In the genomic region with DNA sequence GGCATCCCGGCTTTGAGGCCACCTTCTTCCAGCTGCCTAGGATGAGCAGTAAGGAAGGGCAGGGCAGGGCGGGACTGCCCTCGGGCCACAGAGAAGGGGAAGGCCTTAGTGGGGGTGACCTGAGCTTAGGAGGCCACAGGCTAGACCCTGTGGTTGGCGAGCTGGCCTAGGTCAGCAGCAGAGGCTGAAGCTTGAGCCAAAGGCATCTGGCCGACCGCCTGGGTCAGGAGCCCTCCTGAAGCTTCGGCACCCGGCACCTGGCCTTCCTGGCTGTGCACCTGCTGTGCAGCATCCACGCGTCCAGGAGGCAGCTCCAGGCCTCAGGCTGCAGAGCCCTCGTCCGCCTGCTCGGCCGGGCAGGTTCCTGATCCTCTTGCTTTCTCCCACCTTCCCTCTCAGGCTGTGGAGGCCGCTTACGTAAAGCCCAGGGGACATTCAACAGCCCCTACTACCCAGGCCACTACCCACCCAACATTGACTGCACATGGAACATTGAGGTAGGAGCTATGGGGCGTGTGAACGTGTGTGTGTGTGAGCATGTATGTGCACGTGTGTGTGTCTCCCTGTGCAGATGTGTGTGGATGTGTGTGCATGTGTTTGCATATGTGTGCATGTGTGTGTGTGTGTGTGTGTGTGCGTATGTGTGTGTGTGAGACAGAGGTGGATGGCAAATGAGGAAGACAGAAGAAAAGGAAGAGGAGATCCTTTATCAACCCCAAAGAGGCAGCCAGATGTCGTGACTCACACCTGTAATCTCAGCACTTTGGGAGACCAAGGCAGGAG, we compare ENCODE assay signal across 27 cellular contexts. TPM values are rescaled to one million over a fixed set of nuclear protein-coding genes. Genes with fewer than 3 reads are reported as not detected.
"Had no signal": no experiment of that assay in that cellular context is flagged by ENCODE, and none has a peak within 500 bp of the region (broad histone marks: within the 10 kb centered on the region; RNA-seq: fewer than 3 reads in every experiment).

No MANE protein-coding gene starts in this region.

- H3K27ac Mint-ChIP-seq: natural killer cell; stimulated activated memory B cell treated with anti-CD40 and anti-IgM and Interleukin-4, amounts not matched to agents 10 μg/mL and 1 μg/mL and 100 μg/mL, for 72 hours had no signal

- H3K4me1 ChIP-seq: esophagus muscularis mucosa, gastroesophageal sphincter, lower lobe of right lung, prostate gland, right atrium auricular region, spleen, tibial nerve, upper lobe of right lung, vagina had no signal

- H3K4me3 ChIP-seq: coronary artery, esophagus muscularis mucosa, gastroesophageal sphincter, heart right ventricle, left ventricle myocardium inferior, lower lobe of right lung, prostate gland, right atrium auricular region, skin epidermis, spleen, thoracic aorta, tibial nerve, upper lobe of right lung, vagina had no signal

- H3K27me3 Mint-ChIP-seq: stimulated activated memory B cell treated with anti-CD40 and anti-IgM and Interleukin-4, amounts not matched to agents 10 μg/mL and 1 μg/mL and 100 μg/mL, for 72 hours had no signal

- FAIRE-seq: endothelial cell of umbilical vein, islet of Langerhans had no signal

- H3K27me3 ChIP-seq: esophagus muscularis mucosa, foreskin keratinocyte, gastroesophageal sphincter, heart right ventricle, right atrium auricular region, spleen, tibial nerve, upper lobe of right lung, vagina had no signal

- H3K27ac ChIP-seq: coronary artery, esophagus muscularis mucosa, foreskin keratinocyte, gastroesophageal sphincter, heart right ventricle, left ventricle myocardium inferior, lower lobe of right lung, prostate gland, right atrium auricular region, skin epidermis, spleen, thoracic aorta, tibial nerve, upper lobe of right lung, vagina had no signal

- DNase-seq: dermis blood vessel endothelial cell; effector memory CD4-positive, alpha-beta T cell; foreskin keratinocyte; heart right ventricle; hippocampal formation; left cardiac atrium; left ventricle myocardium inferior; lower lobe of right lung; natural killer cell; spleen; stimulated activated CD4-positive, alpha-beta T cell treated with anti-CD3 and anti-CD28 coated beads, Interleukin-4, amount 100 ng/mL, for 4 hours; stimulated activated naive CD8-positive, alpha-beta T cell treated with anti-CD3 and anti-CD28 coated beads, Interleukin-15, Interleukin-2, amounts not matched to agents 100 U/mL and 50 U/mL, for 24 hours; substantia nigra; upper lobe of right lung had no signal

- H3K4me3 Mint-ChIP-seq: natural killer cell; stimulated activated memory B cell treated with anti-CD40 and anti-IgM and Interleukin-4, amounts not matched to agents 10 μg/mL and 1 μg/mL and 100 μg/mL, for 72 hours had no signal

- H3K36me3 Mint-ChIP-seq: natural killer cell had no signal

- H3K9me3 ChIP-seq: esophagus muscularis mucosa, gastroesophageal sphincter, heart right ventricle, left ventricle myocardium inferior, lower lobe of right lung, prostate gland, right atrium auricular region, spleen, thoracic aorta, tibial nerve, upper lobe of right lung, vagina had no signal

- H3K36me3 ChIP-seq: esophagus muscularis mucosa, gastroesophageal sphincter, left ventricle myocardium inferior, right atrium auricular region, thoracic aorta, tibial nerve had no signal

- H3K9me3 Mint-ChIP-seq: natural killer cell; stimulated activated memory B cell treated with anti-CD40 and anti-IgM and Interleukin-4, amounts not matched to agents 10 μg/mL and 1 μg/mL and 100 μg/mL, for 72 hours had no signal

- ATAC-seq: foreskin keratinocyte; gastroesophageal sphincter; heart right ventricle; left cardiac atrium; lower lobe of right lung; natural killer cell; stimulated activated memory B cell treated with anti-CD40 and anti-IgM and Interleukin-4, amounts not matched to agents 10 μg/mL and 1 μg/mL and 100 μg/mL, for 72 hours; stimulated activated naive CD8-positive, alpha-beta T cell treated with anti-CD3 and anti-CD28 coated beads, Interleukin-15, Interleukin-2, amounts not matched to agents 100 U/mL and 50 U/mL, for 24 hours; upper lobe of right lung had no signal

- H3K4me1 Mint-ChIP-seq: natural killer cell; stimulated activated memory B cell treated with anti-CD40 and anti-IgM and Interleukin-4, amounts not matched to agents 10 μg/mL and 1 μg/mL and 100 μg/mL, for 72 hours had no signal

RNA-seq across cellular contexts. Expression of gene ST14, which starts 34.9 kb away (rescaled TPM):
- total RNA-seq: endothelial cell of umbilical vein, osteocyte had no signal
